8 cellular contexts compared by ENCODE assay signal in genomic region chr7:49001610-49002033, GRCh38.
DNase-seq lines count a peak whose midpoint lies in the region; ATAC-seq and TF ChIP-seq lines count a peak whose summit lies in the region.

No MANE protein-coding gene starts in this region.

- no peaks in the 10 kb centered on the region for H3K36me3 Mint-ChIP-seq in nephron (ENCODE audit: low read depth)
- H3K36me3 Mint-ChIP-seq in activated T-helper 17 cell treated with anti-CD3 and anti-CD28 coated beads, Interleukin-2, amount 50 U/mL, for 72 hours (ENCODE audit: low read depth), result no peaks in the 10 kb centered on the region

- peak; percentile 58 for DNase-seq in GM03348 (ENCODE audit: low spot score)
- peak; percentile 6 for DNase-seq in GM19240 (ENCODE audit: insufficient read length, low spot score)
- DNase-seq in NCI-H748 (lab: John Stamatoyannopoulos, UW; ENCODE audit: unreplicated experiment), result peak; percentile 62
- peak; percentile 15 to 68 for DNase-seq in T47D (ENCODE audit: low read depth in 1 of 2, low spot score in 1 of 2)
- no peak for DNase-seq in HuH-7.5 (ENCODE audit: low spot score)

- peaks cover 15% of the 10 kb centered on the region for H3K9me3 Mint-ChIP-seq in nephron
- H3K9me3 Mint-ChIP-seq in activated T-helper 17 cell treated with anti-CD3 and anti-CD28 coated beads, Interleukin-2, amount 50 U/mL, for 72 hours, result peaks cover 10% of the 10 kb centered on the region

- no peaks in the 10 kb centered on the region for H3K27me3 Mint-ChIP-seq in nephron (ENCODE audit: low read depth)
- H3K27me3 Mint-ChIP-seq in activated T-helper 17 cell treated with anti-CD3 and anti-CD28 coated beads, Interleukin-2, amount 50 U/mL, for 72 hours, result no peaks in the 10 kb centered on the region

- no peak overlapping the region for H3K27ac Mint-ChIP-seq in nephron
- H3K27ac Mint-ChIP-seq in activated T-helper 17 cell treated with anti-CD3 and anti-CD28 coated beads, Interleukin-2, amount 50 U/mL, for 72 hours, result no peak overlapping the region

- no peaks in the 10 kb centered on the region for H3K4me1 Mint-ChIP-seq in nephron
- no peaks in the 10 kb centered on the region for H3K4me1 Mint-ChIP-seq in activated T-helper 17 cell treated with anti-CD3 and anti-CD28 coated beads, Interleukin-2, amount 50 U/mL, for 72 hours

- in situ Hi-C loops in T47D (cut with HindIII; ENCODE audit: low pct_unique_long_range_greater_than_20kb, low sequenced_read_pairs), result no loop called here

- ATAC-seq in HG03064 (IDR thresholded peaks at IDR 0.05; ENCODE audit: low read depth, unreplicated experiment), result peak; percentile 98
- ATAC-seq in activated T-helper 17 cell treated with anti-CD3 and anti-CD28 coated beads, Interleukin-2, amount 50 U/mL, for 72 hours (replicated peaks), result no peak

- peak; percentile 40 to 68 (median 57) for TF ChIP-seq CTCF in nephron (IDR thresholded peaks at IDR 0.05; ENCODE audit: unreplicated experiment in 3 of 3)

- no peak overlapping the region for H3K4me3 Mint-ChIP-seq in nephron
- no peak overlapping the region for H3K4me3 Mint-ChIP-seq in activated T-helper 17 cell treated with anti-CD3 and anti-CD28 coated beads, Interleukin-2, amount 50 U/mL, for 72 hours
